In the genomic region with DNA sequence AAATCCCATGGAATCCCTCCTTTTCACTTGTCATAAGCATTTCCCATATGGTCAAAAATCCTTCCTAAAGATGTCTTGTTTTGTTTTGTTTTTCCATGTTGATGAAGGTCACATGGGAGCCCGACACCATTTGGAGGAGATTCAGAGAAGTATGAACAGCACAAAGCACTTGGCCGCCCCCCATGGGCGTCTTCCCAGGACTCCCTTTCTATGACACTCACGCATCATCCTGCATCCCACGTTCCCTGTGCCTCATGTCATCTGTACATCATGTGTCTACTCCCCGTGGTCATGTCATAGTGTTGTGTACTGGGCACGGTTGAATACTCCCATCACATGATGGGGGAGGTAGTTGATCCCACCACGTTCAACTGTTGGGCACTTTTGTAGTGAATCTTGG, we compare ENCODE assay signal across 1 cellular context.
TF ChIP-seq lines count a peak whose summit lies in the region.

No MANE protein-coding gene starts in this region.

TF ChIP-seq in IMR-90, 13 proteins besides CTCF, POLR2A, EP300 and RAD21:
- TF ChIP-seq, protein P1, sequence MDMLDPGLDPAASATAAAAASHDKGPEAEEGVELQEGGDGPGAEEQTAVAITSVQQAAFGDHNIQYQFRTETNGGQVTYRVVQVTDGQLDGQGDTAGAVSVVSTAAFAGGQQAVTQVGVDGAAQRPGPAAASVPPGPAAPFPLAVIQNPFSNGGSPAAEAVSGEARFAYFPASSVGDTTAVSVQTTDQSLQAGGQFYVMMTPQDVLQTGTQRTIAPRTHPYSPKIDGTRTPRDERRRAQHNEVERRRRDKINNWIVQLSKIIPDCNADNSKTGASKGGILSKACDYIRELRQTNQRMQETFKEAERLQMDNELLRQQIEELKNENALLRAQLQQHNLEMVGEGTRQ (IDR thresholded peaks at IDR 0.05; ENCODE audit: low read depth, low read length) = no peak
- TF ChIP-seq RCOR1 (IDR thresholded peaks at IDR 0.05; ENCODE audit: insufficient replicate concordance, low read length) = no peak
- no peak for TF ChIP-seq CEBPB (IDR thresholded peaks at IDR 0.05; ENCODE audit: low read depth, low read length)
- no peak for TF ChIP-seq MAFK (IDR thresholded peaks at IDR 0.05; ENCODE audit: low read depth, low read length)
- TF ChIP-seq NFE2L2 (IDR thresholded peaks at IDR 0.05; ENCODE audit: low read depth, low read length) = no peak
- TF ChIP-seq, protein P2, sequence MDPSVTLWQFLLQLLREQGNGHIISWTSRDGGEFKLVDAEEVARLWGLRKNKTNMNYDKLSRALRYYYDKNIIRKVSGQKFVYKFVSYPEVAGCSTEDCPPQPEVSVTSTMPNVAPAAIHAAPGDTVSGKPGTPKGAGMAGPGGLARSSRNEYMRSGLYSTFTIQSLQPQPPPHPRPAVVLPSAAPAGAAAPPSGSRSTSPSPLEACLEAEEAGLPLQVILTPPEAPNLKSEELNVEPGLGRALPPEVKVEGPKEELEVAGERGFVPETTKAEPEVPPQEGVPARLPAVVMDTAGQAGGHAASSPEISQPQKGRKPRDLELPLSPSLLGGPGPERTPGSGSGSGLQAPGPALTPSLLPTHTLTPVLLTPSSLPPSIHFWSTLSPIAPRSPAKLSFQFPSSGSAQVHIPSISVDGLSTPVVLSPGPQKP (IDR thresholded peaks at IDR 0.05; ENCODE audit: borderline replicate concordance, low read depth, low read length) = no peak
- TF ChIP-seq BHLHE40 (IDR thresholded peaks at IDR 0.05; ENCODE audit: low read depth, low read length) = no peak
- no peak for TF ChIP-seq SMC3 (IDR thresholded peaks at IDR 0.05; ENCODE audit: low read depth, low read length)
- TF ChIP-seq RFX5 (IDR thresholded peaks at IDR 0.05; ENCODE audit: low read depth, low read length) = no peak
- TF ChIP-seq MAZ (IDR thresholded peaks at IDR 0.05; ENCODE audit: borderline replicate concordance, low read depth, low read length) = no peak
